Comparison of ENCODE assay signal across 27 cellular contexts in genomic region chr10:48973065-48973464, GRCh38. TPM values are rescaled to one million over a fixed set of nuclear protein-coding genes. Genes with fewer than 3 reads are reported as not detected.
"Had no signal": no experiment of that assay in that cellular context is flagged by ENCODE, and none has a peak within 500 bp of the region (broad histone marks: within the 10 kb centered on the region; RNA-seq: fewer than 3 reads in every experiment).

No MANE protein-coding gene starts in this region.

- H3K27me3 ChIP-seq: ascending aorta, brain microvascular endothelial cell, right lobe of liver, tibial artery had no signal

- DNase-seq: activated CD4-positive, alpha-beta T cell treated with anti-CD3 and anti-CD28 coated beads, Interleukin-2, amount 10 ng/mL, durations not matched to agents 7 days and 5 days; activated CD8-positive, alpha-beta memory T cell treated with anti-CD3 and anti-CD28 coated beads, Interleukin-2, amount 10 ng/mL, durations not matched to agents 7 days and 5 days; activated CD8-positive, alpha-beta T cell treated with anti-CD3 and anti-CD28 coated beads for 36 hours; activated gamma-delta T cell treated with Interleukin-2 at 50 U/mL for 16 hours; brain microvascular endothelial cell; foreskin fibroblast; lower lobe of right lung; naive B cell; nucleus accumbens; right lobe of liver; stimulated activated CD4-positive, alpha-beta T cell treated with anti-CD3 and anti-CD28 coated beads, Interleukin-1b, Interleukin-23, amount 100 ng/mL, for 48 hours; stimulated activated naive CD8-positive, alpha-beta T cell treated with anti-CD3 and anti-CD28 coated beads, Interleukin-15, amount 100 ng/mL, for 72 hours; T-helper 17 cell had no signal

- ATAC-seq: activated CD4-positive, CD25-positive, alpha-beta regulatory T cell treated with anti-CD3 and anti-CD28 coated beads, Interleukin-2, amount 50 U/mL, for 24 hours; activated CD8-positive, alpha-beta memory T cell treated with anti-CD3 and anti-CD28 coated beads, Interleukin-2, amount 10 ng/mL, durations not matched to agents 7 days and 5 days; activated CD8-positive, alpha-beta T cell treated with anti-CD3 and anti-CD28 coated beads for 36 hours; activated naive CD4-positive, alpha-beta T cell treated with anti-CD3 and anti-CD28 coated beads, Interleukin-2, amount 50 U/mL, for 72 hours; left lobe of liver; lower lobe of right lung; right lobe of liver; stimulated activated naive CD8-positive, alpha-beta T cell treated with anti-CD3 and anti-CD28 coated beads, Interleukin-15, amount 100 ng/mL, for 72 hours; T-helper 17 cell had no signal

- H3K4me3 ChIP-seq: ascending aorta, lower lobe of right lung, right lobe of liver, skin epidermis, tibial artery had no signal

- H3K27ac ChIP-seq: ascending aorta, brain microvascular endothelial cell, lower lobe of right lung, right lobe of liver, skin epidermis, tibial artery, VCaP had no signal

- H3K9me3 Mint-ChIP-seq: activated CD4-positive, alpha-beta T cell treated with anti-CD3 and anti-CD28 coated beads, Interleukin-2, amount 10 ng/mL, durations not matched to agents 7 days and 5 days; activated CD8-positive, alpha-beta T cell treated with anti-CD3 and anti-CD28 coated beads for 36 hours; activated naive CD4-positive, alpha-beta T cell treated with anti-CD3 and anti-CD28 coated beads, Interleukin-2, amount 50 U/mL, for 72 hours; activated T-helper 1 cell treated with anti-CD3 and anti-CD28 coated beads, Interleukin-12 subunit alpha, Interleukin-12 subunit beta, Interleukin-2, Interleukin-4 antibody, amounts not matched to agents 30 ng/mL and 10 ng/mL and 1 ng/mL, durations not matched to agents 14 hours and 24 hours and 36 hours; central memory CD8-positive, alpha-beta T cell; naive B cell; stimulated activated naive CD8-positive, alpha-beta T cell treated with anti-CD3 and anti-CD28 coated beads, Interleukin-15, amount 100 ng/mL, for 72 hours had no signal

- H3K4me1 ChIP-seq: ascending aorta, lower lobe of right lung, right lobe of liver, tibial artery had no signal

- H3K9me3 ChIP-seq: ascending aorta, lower lobe of right lung, right lobe of liver had no signal

- H3K36me3 Mint-ChIP-seq: activated CD8-positive, alpha-beta memory T cell treated with anti-CD3 and anti-CD28 coated beads, Interleukin-2, amount 10 ng/mL, durations not matched to agents 7 days and 5 days; activated naive CD4-positive, alpha-beta T cell treated with anti-CD3 and anti-CD28 coated beads, Interleukin-2, amount 50 U/mL, for 72 hours had no signal

- H3K4me3 Mint-ChIP-seq: activated CD4-positive, alpha-beta T cell treated with anti-CD3 and anti-CD28 coated beads, Interleukin-2, amount 10 ng/mL, durations not matched to agents 7 days and 5 days; activated CD8-positive, alpha-beta memory T cell treated with anti-CD3 and anti-CD28 coated beads, Interleukin-2, amount 10 ng/mL, durations not matched to agents 7 days and 5 days; activated CD8-positive, alpha-beta T cell treated with anti-CD3 and anti-CD28 coated beads for 36 hours; activated T-helper 1 cell treated with anti-CD3 and anti-CD28 coated beads, Interleukin-12 subunit alpha, Interleukin-12 subunit beta, Interleukin-2, Interleukin-4 antibody, amounts not matched to agents 30 ng/mL and 10 ng/mL and 1 ng/mL, durations not matched to agents 14 hours and 24 hours and 36 hours; central memory CD8-positive, alpha-beta T cell; stimulated activated naive CD8-positive, alpha-beta T cell treated with anti-CD3 and anti-CD28 coated beads, Interleukin-15, amount 100 ng/mL, for 72 hours; T-helper 17 cell had no signal

- H3K36me3 ChIP-seq: ascending aorta, brain microvascular endothelial cell, right lobe of liver, tibial artery had no signal

- H3K27me3 Mint-ChIP-seq: activated CD8-positive, alpha-beta T cell treated with anti-CD3 and anti-CD28 coated beads for 36 hours; naive B cell; stimulated activated naive CD8-positive, alpha-beta T cell treated with anti-CD3 and anti-CD28 coated beads, Interleukin-15, amount 100 ng/mL, for 72 hours had no signal

- H3K4me1 Mint-ChIP-seq: central memory CD8-positive, alpha-beta T cell; stimulated activated naive CD8-positive, alpha-beta T cell treated with anti-CD3 and anti-CD28 coated beads, Interleukin-15, amount 100 ng/mL, for 72 hours; T-helper 17 cell had no signal

- H3K27ac Mint-ChIP-seq: activated CD4-positive, alpha-beta T cell treated with anti-CD3 and anti-CD28 coated beads, Interleukin-2, amount 10 ng/mL, durations not matched to agents 7 days and 5 days; activated CD8-positive, alpha-beta memory T cell treated with anti-CD3 and anti-CD28 coated beads, Interleukin-2, amount 10 ng/mL, durations not matched to agents 7 days and 5 days; activated CD8-positive, alpha-beta T cell treated with anti-CD3 and anti-CD28 coated beads for 36 hours; activated T-helper 1 cell treated with anti-CD3 and anti-CD28 coated beads, Interleukin-12 subunit alpha, Interleukin-12 subunit beta, Interleukin-2, Interleukin-4 antibody, amounts not matched to agents 30 ng/mL and 10 ng/mL and 1 ng/mL, durations not matched to agents 14 hours and 24 hours and 36 hours; stimulated activated naive CD8-positive, alpha-beta T cell treated with anti-CD3 and anti-CD28 coated beads, Interleukin-15, amount 100 ng/mL, for 72 hours had no signal

RNA-seq across cellular contexts. Expression of gene LRRC18, which starts 33.4 kb away (rescaled TPM):
- total RNA-seq: activated CD4-positive, alpha-beta T cell treated with anti-CD3 and anti-CD28 coated beads, Interleukin-2, amount 10 ng/mL, durations not matched to agents 7 days and 5 days; activated CD8-positive, alpha-beta memory T cell treated with anti-CD3 and anti-CD28 coated beads, Interleukin-2, amount 10 ng/mL, durations not matched to agents 7 days and 5 days; activated CD8-positive, alpha-beta T cell treated with anti-CD3 and anti-CD28 coated beads for 36 hours; activated naive CD4-positive, alpha-beta T cell treated with anti-CD3 and anti-CD28 coated beads, Interleukin-2, amount 50 U/mL, for 72 hours; activated T-helper 1 cell treated with anti-CD3 and anti-CD28 coated beads, Interleukin-12 subunit alpha, Interleukin-12 subunit beta, Interleukin-2, Interleukin-4 antibody, amounts not matched to agents 30 ng/mL and 10 ng/mL and 1 ng/mL, durations not matched to agents 14 hours and 24 hours and 36 hours; ascending aorta; kidney epithelial cell; left lobe of liver; mesenteric fat pad; right lobe of liver; T-helper 17 cell; ureter had no signal
- polyA plus RNA-seq: adipose tissue, neural cell had no signal
